28 cellular contexts compared by ENCODE assay signal in the genomic region with DNA sequence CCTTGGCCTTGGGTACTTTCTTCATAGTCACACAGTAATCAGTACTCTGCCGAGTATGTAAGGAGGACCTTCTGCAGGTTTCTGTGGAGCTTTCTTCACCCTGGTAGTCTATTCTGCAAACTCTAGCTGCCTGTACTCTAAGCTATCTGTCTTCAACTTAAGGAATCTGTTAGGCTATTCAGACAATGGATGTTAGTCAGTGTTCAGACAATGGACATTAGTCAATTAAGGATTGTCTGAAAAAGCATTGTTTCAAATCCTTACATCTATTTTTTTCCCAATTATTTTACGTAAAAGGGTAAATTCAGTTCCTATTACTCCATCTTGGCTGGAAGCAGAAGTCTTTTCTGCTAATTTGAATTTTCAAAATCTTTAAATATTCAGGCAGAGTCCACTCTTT.
"Had no signal": no experiment of that assay in that cellular context is flagged by ENCODE, and none has a peak within 500 bp of the region (broad histone marks: within the 10 kb centered on the region; RNA-seq: fewer than 3 reads in every experiment).

No MANE protein-coding gene starts in this region.

- H3K27me3 ChIP-seq: breast epithelium, SJCRH30 had no signal

- H3K27me3 Mint-ChIP-seq: activated CD4-positive, alpha-beta memory T cell treated with anti-CD3 and anti-CD28 coated beads for 36 hours; activated naive CD8-positive, alpha-beta T cell treated with anti-CD3 and anti-CD28 coated beads, Interleukin-2, amount 10 ng/mL, durations not matched to agents 7 days and 5 days had no signal

- H3K27ac Mint-ChIP-seq: activated CD4-positive, alpha-beta memory T cell treated with anti-CD3 and anti-CD28 coated beads for 36 hours; activated naive CD8-positive, alpha-beta T cell treated with anti-CD3 and anti-CD28 coated beads, Interleukin-2, amount 10 ng/mL, durations not matched to agents 7 days and 5 days; activated T-cell treated with anti-CD3 and anti-CD28 coated beads, Interleukin-2, amount 50 U/mL, for 72 hours had no signal

- H3K4me3 Mint-ChIP-seq: activated CD4-positive, alpha-beta memory T cell treated with anti-CD3 and anti-CD28 coated beads for 36 hours; activated naive CD4-positive, alpha-beta T cell treated with anti-CD3 and anti-CD28 coated beads for 36 hours; activated naive CD8-positive, alpha-beta T cell treated with anti-CD3 and anti-CD28 coated beads, Interleukin-2, amount 10 ng/mL, durations not matched to agents 7 days and 5 days; activated T-cell treated with anti-CD3 and anti-CD28 coated beads, Interleukin-2, amount 50 U/mL, for 72 hours had no signal

- H3K9me3 Mint-ChIP-seq: activated naive CD4-positive, alpha-beta T cell treated with anti-CD3 and anti-CD28 coated beads for 36 hours; activated naive CD8-positive, alpha-beta T cell treated with anti-CD3 and anti-CD28 coated beads, Interleukin-2, amount 10 ng/mL, durations not matched to agents 7 days and 5 days; activated T-cell treated with anti-CD3 and anti-CD28 coated beads, Interleukin-2, amount 50 U/mL, for 72 hours had no signal

- H3K36me3 ChIP-seq: SJCRH30, WERI-Rb-1 had no signal

- H3K9me3 ChIP-seq: breast epithelium, SJCRH30, SK-N-SH had no signal

- DNase-seq: activated CD4-positive, alpha-beta T cell treated with anti-CD3 and anti-CD28 coated beads for 4 hours; activated CD8-positive, alpha-beta memory T cell treated with anti-CD3 and anti-CD28 coated beads for 24 hours; activated effector memory CD4-positive, alpha-beta T cell treated with anti-CD3 and anti-CD28 coated beads, Interleukin-2, amount 50 U/mL, for 16 hours; activated naive CD8-positive, alpha-beta T cell treated with anti-CD3 and anti-CD28 coated beads, Interleukin-2, amount 10 ng/mL, durations not matched to agents 7 days and 5 days; aorta; caudate nucleus; NCI-H1092; NCI-H1417 treated with DMSO at 0.1 percent for 48 hours; NCI-H1694; NCI-H2029; NCI-H2107; NCI-H2171 treated with DMSO at 0.1 percent for 48 hours; NCI-H226; NCI-H526; NCI-H82; Right ventricle myocardium superior; SJCRH30; SK-N-SH; T-helper 1 cell; WERI-Rb-1 had no signal

- H3K4me1 ChIP-seq: breast epithelium, SJCRH30 had no signal

- H3K9me2 ChIP-seq: SK-N-SH had no signal

- H3K27ac ChIP-seq: breast epithelium, KMS-11, RWPE1, SJCRH30, WERI-Rb-1 had no signal

- H3K4me3 ChIP-seq: breast epithelium, SJCRH30 had no signal

- ATAC-seq: HepG2, Panc1 had no signal

- H3K4me2 ChIP-seq: KMS-11, SK-N-SH had no signal

- H3K9ac ChIP-seq: KMS-11, SK-N-SH had no signal

- H3K4me1 Mint-ChIP-seq: activated naive CD8-positive, alpha-beta T cell treated with anti-CD3 and anti-CD28 coated beads, Interleukin-2, amount 10 ng/mL, durations not matched to agents 7 days and 5 days had no signal
